In the genomic region with DNA sequence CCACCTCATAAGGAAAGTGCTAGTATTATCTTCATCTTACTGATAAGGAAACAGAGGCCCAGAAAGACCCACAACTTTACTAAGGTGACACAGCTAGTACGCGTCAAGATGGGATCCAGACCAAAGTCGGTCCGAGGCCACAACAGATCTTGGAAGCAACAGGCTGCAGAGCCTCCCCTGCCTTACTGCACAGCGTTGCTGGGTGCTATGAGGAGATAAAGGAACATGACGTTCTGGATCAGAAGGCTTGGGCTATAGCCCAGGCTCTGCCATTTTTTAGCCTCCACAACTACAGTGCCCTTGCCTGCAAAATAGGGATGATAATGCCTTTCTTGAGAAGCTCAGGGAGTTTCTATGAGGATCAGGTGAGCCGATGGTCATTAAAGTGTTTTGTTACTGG, we compare ENCODE assay signal across 9 cellular contexts.
"Had no signal": no experiment of that assay in that cellular context is flagged by ENCODE, and none has a peak within 500 bp of the region (broad histone marks: within the 10 kb centered on the region; RNA-seq: fewer than 3 reads in every experiment).

No MANE protein-coding gene starts in this region.

- H2AFZ ChIP-seq: GM23248, GM23338 had no signal

- H3K9me3 ChIP-seq: HAP-1 had no signal

- H3K4me2 ChIP-seq: GM23338 had no signal

- H3K4me1 ChIP-seq: HAP-1 had no signal

- ATAC-seq: GM23338, HCT116 had no signal

- H3K27ac ChIP-seq: GM23248 had no signal

- DNase-seq: GM23248, GOT3, H7, H9, HCEC 1CT, HFFc6 had no signal

- H3K4me3 ChIP-seq: GM23248, GM23338, HAP-1 had no signal

- H3K36me3 ChIP-seq: HAP-1 had no signal

- H3K9ac ChIP-seq: GM23248 had no signal
